In genomic region chr4:103996637-103997036, GRCh38 we compare ENCODE assay signal across 9 cellular contexts.
DNase-seq lines count a peak whose midpoint lies in the region; ATAC-seq lines count a peak whose summit lies in the region.
"Had no signal": no experiment of that assay in that cellular context is flagged by ENCODE, and none has a peak within 500 bp of the region (broad histone marks: within the 10 kb centered on the region; RNA-seq: fewer than 3 reads in every experiment).

No MANE protein-coding gene starts in this region.

- DNase-seq in SIG-M5 treated with dmso at 0.1 percent for 504 hours (lab: John Stamatoyannopoulos, UW; ENCODE audit: unreplicated experiment) (peak; percentile 2), SIG-M5 (lab: John Stamatoyannopoulos, UW) (no peak), T1000 (lab: John Stamatoyannopoulos, UW) (peak; percentile 16), ureter (ENCODE audit: low spot score) (peak; percentile 62)
- DNase-seq in stimulated activated CD4-positive, alpha-beta T cell treated with anti-CD3 and anti-CD28 coated beads, Interleukin-4, amount 100 ng/mL, for 24 hours = no peak
- DNase-seq: stimulated activated CD8-positive, alpha-beta memory T cell treated with anti-CD3 and anti-CD28 coated beads, Interleukin-4, amount 100 ng/mL, for 48 hours had no signal

- H3K36me3 ChIP-seq in iPS-18a (ENCODE audit: control insufficient read depth, low read depth, low read length) = no peaks in the 10 kb centered on the region

- peak overlapping the region; percentile 88 for H3K27ac ChIP-seq in iPS-18a (ENCODE audit: low read length)

- H3K4me3 ChIP-seq in iPS-18a (ENCODE audit: low read length) = peak overlapping the region; percentile 21

- H3K9ac ChIP-seq in iPS-18a (ENCODE audit: low read length) = peak overlapping the region; percentile 68

- peaks cover 15% of the 10 kb centered on the region for H3K4me1 ChIP-seq in iPS-18a (ENCODE audit: control insufficient read depth, low read depth, low read length)

- H3K27me3 ChIP-seq in iPS-18a (ENCODE audit: control insufficient read depth, insufficient read depth, low read length) = no peaks in the 10 kb centered on the region

- ATAC-seq in HG02623 (IDR thresholded peaks at IDR 0.05; ENCODE audit: unreplicated experiment) (no peak), GM18858 (IDR thresholded peaks at IDR 0.05; ENCODE audit: unreplicated experiment) (no peak)

- peaks cover 5% of the 10 kb centered on the region for H3K9me3 ChIP-seq in iPS-18a (ENCODE audit: control insufficient read depth, low read depth, low read length)

Comparison
In these comparisons a context has a peak if more than half of its experiments do, and no peak if none do; other contexts are left out.
1. DNase-seq: peak in SIG-M5 treated with dmso at 0.1 percent for 504 hours (single experiment), T1000 (single experiment) and ureter (single experiment); none in SIG-M5 (single experiment) and stimulated activated CD4-positive, alpha-beta T cell treated with anti-CD3 and anti-CD28 coated beads, Interleukin-4, amount 100 ng/mL, for 24 hours (single experiment).